11 cellular contexts compared by ENCODE assay signal in genomic region chr17:82239401-82239925, GRCh38. TPM values are rescaled to one million over a fixed set of nuclear protein-coding genes. Genes with fewer than 3 reads are reported as not detected.
DNase-seq lines count a peak whose midpoint lies in the region; ATAC-seq and TF ChIP-seq lines count a peak whose summit lies in the region.
"Had no signal": no experiment of that assay in that cellular context is flagged by ENCODE, and none has a peak within 500 bp of the region (broad histone marks: within the 10 kb centered on the region; RNA-seq: fewer than 3 reads in every experiment).

No MANE protein-coding gene starts in this region.

- no peak for ATAC-seq in T-helper 17 cell

- no peaks in the 10 kb centered on the region for H3K36me3 ChIP-seq in PC-9 (ENCODE audit: low read depth)

- H3K27ac ChIP-seq in temporal lobe (ENCODE audit: low read depth, low read length) (peak overlapping the region; percentile 65), PC-9 (no peak overlapping the region)

- CTCF ChIA-PET in PC-9 (lab: Charles Lee), result no interaction called here

- POLR2A ChIA-PET in PC-9 (lab: Charles Lee; ENCODE audit: unreplicated experiment), result no interaction called here

- H3K36me3 Mint-ChIP-seq in activated T-cell treated with anti-CD3 and anti-CD28 coated beads, Interleukin-2, amount 50 U/mL, for 24 hours (ENCODE audit: low read depth), result peaks cover 50% of the 10 kb centered on the region
- peaks cover 9% of the 10 kb centered on the region for H3K36me3 Mint-ChIP-seq in T-helper 17 cell (ENCODE audit: low read depth)
- H3K36me3 Mint-ChIP-seq in immature natural killer cell, result peaks cover 12 to 14% (median 12%) of the 10 kb centered on the region in 3 donors

- BruUV-seq in PC-9 (replicated peaks; lab: Mats Ljungman, UMichigan), result no TSS peak

- peaks cover 16% of the 10 kb centered on the region for H3K79me2 ChIP-seq in PC-9 (ENCODE audit: low read depth)

- no peaks in the 10 kb centered on the region for H3K27me3 ChIP-seq in PC-9 (ENCODE audit: insufficient read depth, low read depth)

- no peak overlapping the region for H2AFZ ChIP-seq in PC-9

- H3K27me3 Mint-ChIP-seq in activated T-cell treated with anti-CD3 and anti-CD28 coated beads, Interleukin-2, amount 50 U/mL, for 24 hours, result no peaks in the 10 kb centered on the region
- no peaks in the 10 kb centered on the region for H3K27me3 Mint-ChIP-seq in T-helper 17 cell
- peaks cover 14 to 74% (median 70%) of the 10 kb centered on the region in 3 donors for H3K27me3 Mint-ChIP-seq in immature natural killer cell (ENCODE audit: low read depth in 3 of 3)
- H3K27me3 Mint-ChIP-seq: type B pancreatic cell had no signal

- H3K9me3 Mint-ChIP-seq in activated T-cell treated with anti-CD3 and anti-CD28 coated beads, Interleukin-2, amount 50 U/mL, for 24 hours, result no peaks in the 10 kb centered on the region
- H3K9me3 Mint-ChIP-seq in immature natural killer cell, result no peaks in the 10 kb centered on the region
- H3K9me3 Mint-ChIP-seq: nephron, type B pancreatic cell had no signal

- H3K9me2 ChIP-seq in PC-9 (ENCODE audit: insufficient read depth), result no peaks in the 10 kb centered on the region

- no peak overlapping the region for H3K4me3 Mint-ChIP-seq in activated T-cell treated with anti-CD3 and anti-CD28 coated beads, Interleukin-2, amount 50 U/mL, for 24 hours
- H3K4me3 Mint-ChIP-seq in T-helper 17 cell (peak overlapping the region; percentile 86), immature natural killer cell (peak overlapping the region in 4 of 5 donors; percentile 29 to 85 (median 52))
- H3K4me3 Mint-ChIP-seq: type B pancreatic cell had no signal

- no peak overlapping the region for H3K4me3 ChIP-seq in PC-9

- peak overlapping the region; percentile 88 for H3K27ac Mint-ChIP-seq in activated T-cell treated with anti-CD3 and anti-CD28 coated beads, Interleukin-2, amount 50 U/mL, for 24 hours
- peak overlapping the region; percentile 84 for H3K27ac Mint-ChIP-seq in T-helper 17 cell
- peak overlapping the region; percentile 7 to 91 (median 66) for H3K27ac Mint-ChIP-seq in immature natural killer cell

- no peak overlapping the region for H3K4me2 ChIP-seq in PC-9

- TF ChIP-seq CTCF in PC-9 (conservative IDR thresholded peaks at IDR 0.05), result no peak

- peaks cover 81% of the 10 kb centered on the region for H4K20me1 ChIP-seq in PC-9 (ENCODE audit: insufficient read depth)

- H3K9me3 ChIP-seq in T-helper 17 cell (ENCODE audit: control insufficient read depth, low read length, poor library complexity, severe bottlenecking) (no peaks in the 10 kb centered on the region), PC-9 (ENCODE audit: insufficient read depth, low read depth) (no peaks in the 10 kb centered on the region)

- H3K4me1 Mint-ChIP-seq in activated T-cell treated with anti-CD3 and anti-CD28 coated beads, Interleukin-2, amount 50 U/mL, for 24 hours (ENCODE audit: low read depth), result peaks cover 72% of the 10 kb centered on the region
- H3K4me1 Mint-ChIP-seq in T-helper 17 cell (peaks cover 41% of the 10 kb centered on the region), immature natural killer cell (peaks cover 43 to 60% of the 10 kb centered on the region in 2 donors)

- DNase-seq in activated T-cell treated with anti-CD3 and anti-CD28 coated beads, Interleukin-2, amount 50 U/mL, for 24 hours, result no peak
- no peak for DNase-seq in activated T-cell treated with anti-CD3 and anti-CD28 coated beads, Interleukin-2, amount 50 U/mL, for 1 hour
- no peak for DNase-seq in T-helper 17 cell
- peak in 1 of 3 donors; percentile 6 for DNase-seq in immature natural killer cell
- no peak for DNase-seq in PC-9
- DNase-seq in activated effector memory CD4-positive, alpha-beta T cell treated with Interleukin-2 at 50 U/mL for 16 hours, result no peak
- DNase-seq in mesenteric fat pad (ENCODE audit: low spot score), result no peak
- DNase-seq: dermis blood vessel endothelial cell had no signal

- H3K4me1 ChIP-seq in PC-9 (replicated peaks; ENCODE audit: insufficient read depth), result peaks cover 20% of the 10 kb centered on the region

- intact Hi-C loops in PC-9 (cut with micrococcal nuclease; ENCODE audit: unreplicated experiment), result loop anchor here (10.0 kb wide), 1 partner anchor 255 kb away; no protein-coding TSS in a partner anchor

- H3F3A ChIP-seq in PC-9 (ENCODE audit: insufficient read depth, low read depth), result peaks cover 80% of the 10 kb centered on the region; the same call in 1 of the 2 replicates

RNA-seq across cellular contexts. Expression of gene SLC16A3, which starts 10.6 kb away (rescaled TPM):
- total RNA-seq in T-helper 17 cell, result 10 to 100 TPM; 47.2 to 56.2 TPM
- 10 to 100 TPM in 1 of 3 donors, 1 to 10 TPM in 2; 5.8 to 12.2 (median 6.8) TPM for polyA plus RNA-seq in immature natural killer cell
- 2.5 TPM for total RNA-seq in temporal lobe
- 157 and 198 TPM in 2 replicates for total RNA-seq in PC-9 (2021)
- 65.0 TPM for total RNA-seq in mesenteric fat pad

RNA-seq across cellular contexts. Expression of gene CCDC57, which starts 26.8 kb away (rescaled TPM):
- 10 to 100 TPM; 79.1 to 89.0 TPM for total RNA-seq in T-helper 17 cell
- 10 to 100 TPM; 27.7 to 65.8 (median 28.8) TPM for polyA plus RNA-seq in immature natural killer cell
- total RNA-seq in temporal lobe, result 16.2 TPM
- total RNA-seq in PC-9 (2021), result 138 and 140 TPM in 2 replicates
- total RNA-seq in mesenteric fat pad, result 24.7 TPM

RNA-seq across cellular contexts. Expression of gene CSNK1D, which starts 34.0 kb away (rescaled TPM):
- 100 to 1,000 TPM; 218 to 273 TPM for total RNA-seq in T-helper 17 cell
- 100 to 1,000 TPM in 1 of 3 donors, 10 to 100 TPM in 2; 48.9 to 130 (median 55.9) TPM for polyA plus RNA-seq in immature natural killer cell
- 32.2 TPM for total RNA-seq in temporal lobe
- 151 and 181 TPM in 2 replicates for total RNA-seq in PC-9 (2021)
- total RNA-seq in mesenteric fat pad, result 171 TPM

Comparison
In these comparisons a context has a peak if more than half of its experiments do, and no peak if none do; other contexts are left out.
1. RNA of gene SLC16A3, which starts 10.6 kb away (total RNA-seq): 157 to 198 TPM in PC-9, 65.0 TPM in mesenteric fat pad (single experiment) and 47.2 to 56.2 TPM in T-helper 17 cell; 2.5 TPM in temporal lobe (single experiment); every median in the first group is over 10 times any median in the second.
2. Peak in every context shown above with its lines, with median percentiles within 50 percentile points of each other: H3K27ac Mint-ChIP-seq.